8 cellular contexts compared by ENCODE assay signal in the genomic region with DNA sequence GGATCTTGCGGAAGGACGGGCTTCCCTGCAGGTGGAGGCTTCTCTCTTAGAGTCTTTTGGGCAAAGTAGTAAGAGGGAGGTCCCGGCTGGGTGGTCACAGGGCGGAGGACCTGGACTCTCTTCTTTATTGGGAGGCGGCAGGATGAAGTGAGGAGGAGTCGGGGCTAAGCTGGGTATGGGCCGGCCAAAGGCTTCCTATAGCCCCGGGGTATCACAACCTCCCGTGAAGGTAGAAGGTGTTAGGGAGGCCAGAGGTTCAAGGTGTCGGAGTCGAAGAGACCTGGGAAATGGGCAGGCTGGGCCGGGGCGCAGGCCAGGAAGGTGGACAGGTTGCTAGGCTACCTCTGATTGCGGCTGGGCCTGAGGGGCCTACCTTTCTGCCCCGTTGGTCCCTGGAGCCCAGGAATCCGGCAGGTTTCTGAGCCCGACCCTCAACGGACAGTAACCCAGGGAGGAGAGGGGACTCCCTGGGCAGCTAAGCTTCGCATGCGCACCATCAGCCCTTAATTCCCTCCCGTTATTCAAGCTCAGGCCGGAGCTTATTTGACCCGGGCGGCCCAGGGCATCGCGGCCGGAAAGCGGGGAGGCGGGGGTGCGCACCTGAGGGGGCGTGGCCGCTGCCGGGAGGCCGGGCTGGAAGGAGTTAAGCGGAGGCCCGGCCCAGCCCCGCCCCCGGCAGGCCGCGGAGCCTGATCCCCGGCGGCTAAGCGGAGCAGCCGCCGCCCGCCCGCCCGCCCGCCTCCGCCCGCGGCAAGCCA. TPM values are rescaled to one million over a fixed set of nuclear protein-coding genes. Genes with fewer than 3 reads are reported as not detected.
A peak's percentile ranks its signal among the peaks of the same experiment; 100 is the strongest.
DNase-seq lines count a peak whose midpoint lies in the region; ATAC-seq and TF ChIP-seq lines count a peak whose summit lies in the region.

A gene with protein sequence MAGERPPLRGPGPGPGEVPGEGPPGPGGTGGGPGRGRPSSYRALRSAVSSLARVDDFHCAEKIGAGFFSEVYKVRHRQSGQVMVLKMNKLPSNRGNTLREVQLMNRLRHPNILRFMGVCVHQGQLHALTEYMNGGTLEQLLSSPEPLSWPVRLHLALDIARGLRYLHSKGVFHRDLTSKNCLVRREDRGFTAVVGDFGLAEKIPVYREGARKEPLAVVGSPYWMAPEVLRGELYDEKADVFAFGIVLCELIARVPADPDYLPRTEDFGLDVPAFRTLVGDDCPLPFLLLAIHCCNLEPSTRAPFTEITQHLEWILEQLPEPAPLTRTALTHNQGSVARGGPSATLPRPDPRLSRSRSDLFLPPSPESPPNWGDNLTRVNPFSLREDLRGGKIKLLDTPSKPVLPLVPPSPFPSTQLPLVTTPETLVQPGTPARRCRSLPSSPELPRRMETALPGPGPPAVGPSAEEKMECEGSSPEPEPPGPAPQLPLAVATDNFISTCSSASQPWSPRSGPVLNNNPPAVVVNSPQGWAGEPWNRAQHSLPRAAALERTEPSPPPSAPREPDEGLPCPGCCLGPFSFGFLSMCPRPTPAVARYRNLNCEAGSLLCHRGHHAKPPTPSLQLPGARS (plus strand): TSS at position 685 of the 758 bp plus-strand sequence. CDS start 358 bp downstream, outside the sequence.

- POLR2A ChIA-PET in OCI-LY7 (lab: Charles Lee): interaction anchor here (0.6 to 2.1 kb wide), 6 partner anchors 13 to 161 kb away, joined by 3 to 9 read pairs (median 6); partner anchors contain the start of genes CCDC107, CD72 and RMRP

- TF ChIP-seq POLR2A in esophagus muscularis mucosa (IDR thresholded peaks at IDR 0.05; ENCODE audit: low read depth): no peak

- ATAC-seq in GM19438 (IDR thresholded peaks at IDR 0.05; ENCODE audit: low read depth, unreplicated experiment): peak; percentile 46
- peak; percentile 53 to 54 for ATAC-seq in activated T-cell treated with anti-CD3 and anti-CD28 coated beads, Interleukin-2, amount 50 U/mL, for 4 hours

- peaks cover 15% of the 10 kb centered on the region for H3K79me2 ChIP-seq in OCI-LY7 (ENCODE audit: insufficient read depth, low read depth, low read length)

- peak within 1 kb of the TSS; percentile 90 for H3K4me3 ChIP-seq in OCI-LY7 (ENCODE audit: low read depth, low read length, poor library complexity, severe bottlenecking)
- H3K4me3 ChIP-seq in esophagus muscularis mucosa: peak within 1 kb of the TSS; percentile 86 to 96 (median 90)
- peak within 1 kb of the TSS; percentile 70 to 74 for H3K4me3 ChIP-seq in muscle layer of colon (ENCODE audit: low read depth in 1 of 2, low read length in 2 of 2)

- H3K27ac Mint-ChIP-seq in CD14-positive monocyte: peak within 1 kb of the TSS; percentile 96 to 99 (median 99)

- H3K27me3 Mint-ChIP-seq in CD14-positive monocyte (ENCODE audit: low read depth in 3 of 3): peaks cover 0 to 2% (median 0%) of the 10 kb centered on the region in 3 donors
- no peaks in the 10 kb centered on the region for H3K27me3 Mint-ChIP-seq in activated T-cell treated with anti-CD3 and anti-CD28 coated beads, Interleukin-2, amount 50 U/mL, for 4 hours (ENCODE audit: low read depth)

- H3K4me1 ChIP-seq in OCI-LY7 (ENCODE audit: insufficient read depth, low read length, poor library complexity, severe bottlenecking) (peaks cover 22% of the 10 kb centered on the region), esophagus muscularis mucosa (peaks cover 24 to 37% (median 35%) of the 10 kb centered on the region in 4 donors), muscle layer of colon (ENCODE audit: insufficient read depth, low read length) (peaks cover 29% of the 10 kb centered on the region)

- H3K4me2 ChIP-seq in OCI-LY7 (ENCODE audit: low read length): peak within 1 kb of the TSS; percentile 95

- TF ChIP-seq EP300 in esophagus muscularis mucosa (IDR thresholded peaks at IDR 0.05): no peak

- CTCF ChIA-PET in OCI-LY7 (lab: Charles Lee; ENCODE audit: unreplicated experiment): interaction anchor here (1.0 to 1.9 kb wide), 2 partner anchors 43 to 54 kb away, joined by 3 to 6 read pairs; no protein-coding TSS in a partner anchor

- peak within 1 kb of the TSS; percentile 56; the same call in 1 of the 2 replicates for H2AFZ ChIP-seq in OCI-LY7 (ENCODE audit: low read length)

- peaks cover 32% of the 10 kb centered on the region for H3K36me3 ChIP-seq in OCI-LY7 (ENCODE audit: insufficient read depth, low read length)
- peaks cover 19 to 30% (median 26%) of the 10 kb centered on the region in 4 donors for H3K36me3 ChIP-seq in esophagus muscularis mucosa
- peaks cover 30% of the 10 kb centered on the region for H3K36me3 ChIP-seq in muscle layer of colon (ENCODE audit: insufficient read depth, low read length)

- H3K9me3 ChIP-seq in OCI-LY7 (ENCODE audit: low read length) (no peaks in the 10 kb centered on the region), esophagus muscularis mucosa (no peaks in the 10 kb centered on the region), muscle layer of colon (ENCODE audit: low read length) (no peaks in the 10 kb centered on the region)

- H4K20me1 ChIP-seq in OCI-LY7 (ENCODE audit: insufficient read depth, low read length): no peaks in the 10 kb centered on the region

- peak within 1 kb of the TSS; percentile 97 to 98 for H3K4me3 Mint-ChIP-seq in CD14-positive monocyte
- H3K4me3 Mint-ChIP-seq in activated T-cell treated with anti-CD3 and anti-CD28 coated beads, Interleukin-2, amount 50 U/mL, for 4 hours: peak within 1 kb of the TSS; percentile 96

- no TSS peak for BruUV-seq in OCI-LY7 (replicated peaks; lab: Mats Ljungman, UMichigan)

- H3K9me2 ChIP-seq in OCI-LY7 (ENCODE audit: insufficient read depth, low read length): no peaks in the 10 kb centered on the region

- H3K9me3 Mint-ChIP-seq in CD14-positive monocyte: no peaks in the 10 kb centered on the region
- no peaks in the 10 kb centered on the region for H3K9me3 Mint-ChIP-seq in activated T-cell treated with anti-CD3 and anti-CD28 coated beads, Interleukin-2, amount 50 U/mL, for 4 hours

- H3K9ac ChIP-seq in muscle layer of colon (ENCODE audit: low read length): peak within 1 kb of the TSS; percentile 74

- 2% methylated on average over 15 of the region's 52 CpGs for WGBS in esophagus muscularis mucosa

- intact Hi-C loops in CD14-positive monocyte (cut with micrococcal nuclease) (loop anchor here (2.0 to 10.0 kb wide), 6 partner anchors 53 to 210 kb away; partner anchors contain the start of genes CCDC107 (in 2 of the 2), RMRP (in 2 of the 2), CREB3 (in 1 of the 2) and GBA2 (in 1 of the 2)), OCI-LY7 (cut with micrococcal nuclease; ENCODE audit: unreplicated experiment) (loop anchor here (1.0 to 10.0 kb wide), 4 partner anchors 45 to 530 kb away; partner anchors contain the start of genes CCDC107, CREB3, FANCG and RMRP), esophagus muscularis mucosa (cut with DNase I) (loop anchor here (2.0 to 5.0 kb wide), 4 partner anchors 42 to 133 kb away; a partner anchor contains a TSS)

- H3K27ac ChIP-seq in OCI-LY7 (ENCODE audit: low read depth, low read length, poor library complexity, severe bottlenecking): peak within 1 kb of the TSS; percentile 79
- H3K27ac ChIP-seq in esophagus muscularis mucosa (replicated peaks in 1 of 4): peak within 1 kb of the TSS; percentile 92 to 96 (median 94)
- peak within 1 kb of the TSS; percentile 93 for H3K27ac ChIP-seq in muscle layer of colon (ENCODE audit: low read depth, low read length)

- H3K36me3 Mint-ChIP-seq in CD14-positive monocyte: peaks cover 22 to 29% of the 10 kb centered on the region in 2 donors
- peaks cover 10% of the 10 kb centered on the region for H3K36me3 Mint-ChIP-seq in activated T-cell treated with anti-CD3 and anti-CD28 coated beads, Interleukin-2, amount 50 U/mL, for 4 hours (ENCODE audit: insufficient read depth)

- DNase-seq in CD14-positive monocyte (ENCODE audit: low spot score) (no peak), HK-2 (ENCODE audit: unreplicated experiment) (peak; percentile 68), OCI-LY7 (ENCODE audit: low spot score) (peak; percentile 91), esophagus muscularis mucosa (ENCODE audit: extremely low spot score) (no peak)
- peak; percentile 77 for DNase-seq in activated T-cell treated with anti-CD3 and anti-CD28 coated beads, Interleukin-2, amount 50 U/mL, for 4 hours
- peak; percentile 89 for DNase-seq in stimulated activated CD8-positive, alpha-beta memory T cell treated with anti-CD3 and anti-CD28 coated beads, Interleukin-4, amount 100 ng/mL, for 48 hours

- no peak for TF ChIP-seq CTCF in CD14-positive monocyte (IDR thresholded peaks at IDR 0.05)
- no peak for TF ChIP-seq CTCF in OCI-LY7 (conservative IDR thresholded peaks at IDR 0.05; ENCODE audit: low read length)
- TF ChIP-seq CTCF in esophagus muscularis mucosa (IDR thresholded peaks at IDR 0.05): no peak

- H3K27me3 ChIP-seq in esophagus muscularis mucosa (no peaks in the 10 kb centered on the region), muscle layer of colon (ENCODE audit: control insufficient read depth in 1 of 2, insufficient read depth in 2 of 2, low read length in 2 of 2) (no peaks in the 10 kb centered on the region)

- peaks cover 34% of the 10 kb centered on the region for H3K4me1 Mint-ChIP-seq in CD14-positive monocyte
- peaks cover 36% of the 10 kb centered on the region for H3K4me1 Mint-ChIP-seq in activated T-cell treated with anti-CD3 and anti-CD28 coated beads, Interleukin-2, amount 50 U/mL, for 4 hours (ENCODE audit: low read depth)

RNA-seq across cellular contexts. Expression of the gene that starts here (rescaled TPM):
- polyA plus RNA-seq in CD14-positive monocyte: 1 to 10 TPM; 2.9 TPM
- total RNA-seq in OCI-LY7 (2014; rRNA removed; shearing (Covaris generic)): 15.0 and 18.3 TPM in 2 replicates
- total RNA-seq in OCI-LY7 (2022) (36.9 and 42.2 TPM in 2 replicates), esophagus muscularis mucosa (10 to 100 TPM; 48.2 to 80.6 (median 63.4) TPM)
- total RNA-seq in activated T-cell treated with anti-CD3 and anti-CD28 coated beads, Interleukin-2, amount 50 U/mL, for 4 hours: 10 to 100 TPM; 42.0 to 57.1 (median 54.9) TPM

Comparison
In these comparisons a context has a peak if more than half of its experiments do, and no peak if none do; other contexts are left out.
1. DNase-seq: peak in HK-2 (single experiment), OCI-LY7 (single experiment), activated T-cell treated with anti-CD3 and anti-CD28 coated beads, Interleukin-2, amount 50 U/mL, for 4 hours (single experiment) and stimulated activated CD8-positive, alpha-beta memory T cell treated with anti-CD3 and anti-CD28 coated beads, Interleukin-4, amount 100 ng/mL, for 48 hours (single experiment); none in CD14-positive monocyte (single experiment) and esophagus muscularis mucosa (single experiment).
2. Peak in every context shown above with its lines, with median percentiles within 50 percentile points of each other: H3K27ac ChIP-seq and H3K4me3 ChIP-seq.